Comparison of ENCODE assay signal across 8 cellular contexts in genomic region chr7:138738551-138739335, GRCh38. TPM values are rescaled to one million over a fixed set of nuclear protein-coding genes. Genes with fewer than 3 reads are reported as not detected.
DNase-seq lines count a peak whose midpoint lies in the region; ATAC-seq and TF ChIP-seq lines count a peak whose summit lies in the region.

No MANE protein-coding gene starts in this region.

- no peaks in the 10 kb centered on the region for H3K36me3 ChIP-seq in GM06990 (ENCODE audit: control insufficient read depth, insufficient read depth, low read length)
- H3K36me3 ChIP-seq in uterus, result no peaks in the 10 kb centered on the region

- H3K27ac ChIP-seq in uterus, result no peak overlapping the region

- no peak for TF ChIP-seq POLR2A in uterus (IDR thresholded peaks at IDR 0.05)

- H3K4me1 ChIP-seq in uterus, result no peaks in the 10 kb centered on the region

- H3K4me3 ChIP-seq in GM06990 (replicated peaks; ENCODE audit: low read depth, low read length), result no peak overlapping the region
- no peak overlapping the region for H3K4me3 ChIP-seq in uterus

- no peaks in the 10 kb centered on the region for H3K9me3 Mint-ChIP-seq in HFFc6
- H3K9me3 Mint-ChIP-seq in activated naive CD4-positive, alpha-beta T cell treated with anti-CD3 and anti-CD28 coated beads for 36 hours, result no peaks in the 10 kb centered on the region

- TF ChIP-seq CTCF in GM06990 (IDR thresholded peaks at IDR 0.05; ENCODE audit: insufficient read depth, low read length, poor library complexity, severe bottlenecking) (peak; percentile 90), HFFc6 (IDR thresholded peaks at IDR 0.05) (peak; percentile 96), uterus (IDR thresholded peaks at IDR 0.05) (peak; percentile 31 to 68 (median 60))

- peak overlapping the region; percentile 50; the same call in 1 of the 2 replicates for H3K4me3 Mint-ChIP-seq in HFFc6
- no peak overlapping the region for H3K4me3 Mint-ChIP-seq in activated naive CD4-positive, alpha-beta T cell treated with anti-CD3 and anti-CD28 coated beads for 36 hours

- H3K27me3 Mint-ChIP-seq in HFFc6 (ENCODE audit: insufficient read depth), result no peaks in the 10 kb centered on the region; the same call in 1 of the 2 replicates
- no peaks in the 10 kb centered on the region for H3K27me3 Mint-ChIP-seq in activated naive CD4-positive, alpha-beta T cell treated with anti-CD3 and anti-CD28 coated beads for 36 hours (ENCODE audit: low read depth)

- H3K27ac Mint-ChIP-seq in HFFc6, result no peak overlapping the region
- no peak overlapping the region for H3K27ac Mint-ChIP-seq in activated naive CD4-positive, alpha-beta T cell treated with anti-CD3 and anti-CD28 coated beads for 36 hours

- H3K36me3 Mint-ChIP-seq in HFFc6 (ENCODE audit: low read depth), result no peaks in the 10 kb centered on the region
- H3K36me3 Mint-ChIP-seq in activated naive CD4-positive, alpha-beta T cell treated with anti-CD3 and anti-CD28 coated beads for 36 hours (ENCODE audit: low read depth), result no peaks in the 10 kb centered on the region

- no peaks in the 10 kb centered on the region; the same call in 1 of the 2 replicates for H3K27me3 ChIP-seq in GM06990 (replicated peaks; ENCODE audit: control insufficient read depth, insufficient read depth, low read length)
- no peaks in the 10 kb centered on the region for H3K27me3 ChIP-seq in uterus

- peak; percentile 99 for ATAC-seq in SK-N-SH treated with all-trans-retinoic acid at 6 μM for 48 hours

- H3K4me1 Mint-ChIP-seq in HFFc6 (ENCODE audit: low read depth), result peaks cover 31% of the 10 kb centered on the region
- H3K4me1 Mint-ChIP-seq in activated naive CD4-positive, alpha-beta T cell treated with anti-CD3 and anti-CD28 coated beads for 36 hours (ENCODE audit: low read depth), result peaks cover 6% of the 10 kb centered on the region

- CTCF ChIA-PET in activated naive CD4-positive, alpha-beta T cell treated with anti-CD3 and anti-CD28 coated beads for 36 hours (lab: Charles Lee), result interaction anchor here (0.6 to 2.3 kb wide), 36 partner anchors 10 to 1191 kb away, joined by 3 to 33 read pairs (median 4); no protein-coding TSS in a partner anchor

- H3K9me3 ChIP-seq in uterus, result no peaks in the 10 kb centered on the region

- intact Hi-C loops in activated naive CD4-positive, alpha-beta T cell treated with anti-CD3 and anti-CD28 coated beads for 36 hours (cut with micrococcal nuclease), result loop anchor here (1.0 to 10.0 kb wide), 9 partner anchors 128 to 835 kb away; partner anchors contain the start of genes CREB3L2 and TRIM24
- intact Hi-C loops in head of caudate nucleus (cut with DNase I) (loop anchor here (10.0 kb wide), 1 partner anchor 574 kb away; no protein-coding TSS in a partner anchor), posterior cingulate gyrus (cut with DNase I) (loop anchor here (1.0 to 10.0 kb wide), 3 partner anchors 276 to 834 kb away; partner anchors contain the start of gene TRIM24), uterus (cut with DNase I; ENCODE audit: low total_unique reads) (no loop called here)

- DNase-seq in GM06990 (ENCODE audit: extremely low read depth, insufficient read length) (peak; percentile 38), HFFc6 (peak; percentile 68), NCI-H1105 treated with DMSO at 0.1 percent for 48 hours (lab: John Stamatoyannopoulos, UW) (peak; percentile 80), head of caudate nucleus (peak; percentile 53 to 97 (median 89)), posterior cingulate gyrus (peak; percentile 62 to 98 (median 89)), uterus (peak; percentile 36 to 42)
- DNase-seq in activated naive CD4-positive, alpha-beta T cell treated with anti-CD3 and anti-CD28 coated beads for 36 hours, result peak; percentile 94

TF ChIP-seq in SK-N-SH treated with all-trans-retinoic acid at 6 μM for 48 hours, 23 proteins besides CTCF, POLR2A, EP300 and RAD21:
- no peak for TF ChIP-seq ISL1 (CRISPR knock-in tag; IDR thresholded peaks at IDR 0.05)
- TF ChIP-seq ZNF70 (CRISPR knock-in tag; IDR thresholded peaks at IDR 0.05), result no peak
- peak; percentile 71; the same call in 1 of the 2 replicates for TF ChIP-seq TSHZ2 (CRISPR knock-in tag; IDR thresholded peaks at IDR 0.05)
- TF ChIP-seq, protein P1, sequence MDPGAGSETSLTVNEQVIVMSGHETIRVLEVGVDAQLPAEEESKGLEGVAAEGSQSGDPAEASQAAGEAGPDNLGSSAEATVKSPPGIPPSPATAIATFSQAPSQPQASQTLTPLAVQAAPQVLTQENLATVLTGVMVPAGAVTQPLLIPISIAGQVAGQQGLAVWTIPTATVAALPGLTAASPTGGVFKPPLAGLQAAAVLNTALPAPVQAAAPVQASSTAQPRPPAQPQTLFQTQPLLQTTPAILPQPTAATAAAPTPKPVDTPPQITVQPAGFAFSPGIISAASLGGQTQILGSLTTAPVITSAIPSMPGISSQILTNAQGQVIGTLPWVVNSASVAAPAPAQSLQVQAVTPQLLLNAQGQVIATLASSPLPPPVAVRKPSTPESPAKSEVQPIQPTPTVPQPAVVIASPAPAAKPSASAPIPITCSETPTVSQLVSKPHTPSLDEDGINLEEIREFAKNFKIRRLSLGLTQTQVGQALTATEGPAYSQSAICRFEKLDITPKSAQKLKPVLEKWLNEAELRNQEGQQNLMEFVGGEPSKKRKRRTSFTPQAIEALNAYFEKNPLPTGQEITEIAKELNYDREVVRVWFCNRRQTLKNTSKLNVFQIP (CRISPR knock-in tag; IDR thresholded peaks at IDR 0.05; ENCODE audit: borderline replicate concordance, low read depth), result no peak
TF ChIP-seq in SK-N-SH treated with all-trans-retinoic acid at 6 μM for 48 hours: peak in this region for 1.

RNA-seq across cellular contexts. Expression of gene SVOPL, which starts 37.6 kb away (rescaled TPM):
- total RNA-seq in HFFc6 (2021; fragmentation: NEBNext Ultra II Directional; extraction: Animal tissue kit (Norgen Biotek cat#: 25700)), result not detected
- not detected for total RNA-seq in activated naive CD4-positive, alpha-beta T cell treated with anti-CD3 and anti-CD28 coated beads for 36 hours
- total RNA-seq in uterus, result 1 to 10 TPM in 1 of 4 donors, under 1 TPM in 1, not detected in 2; 0.28 to 1.5 TPM

RNA-seq across cellular contexts. Expression of gene TMEM213, which starts 59.1 kb away (rescaled TPM):
- not detected for total RNA-seq in HFFc6 (2021; fragmentation: NEBNext Ultra II Directional; extraction: Animal tissue kit (Norgen Biotek cat#: 25700))
- total RNA-seq in activated naive CD4-positive, alpha-beta T cell treated with anti-CD3 and anti-CD28 coated beads for 36 hours, result not detected
- under 1 TPM in 1 of 4 donors, not detected in 3; 0.35 TPM for total RNA-seq in uterus

RNA-seq across cellular contexts. Expression of gene ATP6V0A4, which starts 59.3 kb away (rescaled TPM):
- total RNA-seq in HFFc6 (2021; fragmentation: NEBNext Ultra II Directional; extraction: Animal tissue kit (Norgen Biotek cat#: 25700)), result 1 to 10 TPM in 1 of 6 experiments, under 1 TPM in 5; 0.35 to 1.1 (median 0.60) TPM
- total RNA-seq in activated naive CD4-positive, alpha-beta T cell treated with anti-CD3 and anti-CD28 coated beads for 36 hours, result not detected
- total RNA-seq in uterus, result not detected

Comparison
In these comparisons a context has a peak if more than half of its experiments do, and no peak if none do; other contexts are left out.
1. DNase-seq: peak in every context shown above with its lines; median percentile 94 in activated naive CD4-positive, alpha-beta T cell treated with anti-CD3 and anti-CD28 coated beads for 36 hours; 89 in head of caudate nucleus; 89 in posterior cingulate gyrus; 80 in NCI-H1105 treated with DMSO at 0.1 percent for 48 hours; 68 in HFFc6; 39 in uterus; 38 in GM06990.